8 cellular contexts compared by ENCODE assay signal in genomic region chr1:18956189-18957135, GRCh38. TPM values are rescaled to one million over a fixed set of nuclear protein-coding genes. Genes with fewer than 3 reads are reported as not detected.
DNase-seq lines count a peak whose midpoint lies in the region; ATAC-seq and TF ChIP-seq lines count a peak whose summit lies in the region.

IFFO2 (minus strand) TSS chr1:18956676; CDS start chr1:18956332, 344 bp downstream.

- DNase-seq in CD4-positive, alpha-beta T cell = peak; percentile 97 to 100 (median 98)
- peak; percentile 92 for DNase-seq in NK-92 treated with Interleukin-12 subunit alpha and Interleukin-12 subunit beta, amount 100 ng/mL, for 24 hours (lab: John Stamatoyannopoulos, UW)
- DNase-seq in activated CD8-positive, alpha-beta memory T cell treated with anti-CD3 and anti-CD28 coated beads for 48 hours (ENCODE audit: low read depth in 2 of 3, low spot score in 2 of 3) = peak; percentile 96 to 98 (median 98)
- peak; percentile 99 for DNase-seq in effector memory CD8-positive, alpha-beta T cell
- DNase-seq in mesenchymal stem cell = peak; percentile 93
- peak; percentile 98 for DNase-seq in stimulated activated CD8-positive, alpha-beta memory T cell treated with anti-CD3 and anti-CD28 coated beads, Interleukin-12 subunit alpha, Interleukin-12 subunit beta, amount 100 ng/mL, for 1 hour (ENCODE audit: low read depth)

- CTCF ChIA-PET in CD4-positive, alpha-beta T cell (lab: Charles Lee) = interaction anchor here (1.1 to 5.1 kb wide), 7 partner anchors 16 to 57 kb away, joined by 3 to 23 read pairs (median 4); partner anchors contain the start of gene ALDH4A1

- no peak within 1 kb of the TSS for H2AK5ac ChIP-seq in mesenchymal stem cell (ENCODE audit: low read length, severe bottlenecking)

- H3K9me3 ChIP-seq in CD4-positive, alpha-beta T cell (ENCODE audit: control insufficient read depth, low read length) = no peaks in the 10 kb centered on the region
- H3K9me3 ChIP-seq in mesenchymal stem cell (ENCODE audit: control insufficient read depth, low read length) = no peaks in the 10 kb centered on the region

- peaks cover 32% of the 10 kb centered on the region for H3K36me3 Mint-ChIP-seq in CD4-positive, alpha-beta T cell (ENCODE audit: low read depth)
- peaks cover 55% of the 10 kb centered on the region for H3K36me3 Mint-ChIP-seq in effector memory CD8-positive, alpha-beta T cell (ENCODE audit: insufficient read depth)

- peak within 1 kb of the TSS; percentile 99 for H3K27ac Mint-ChIP-seq in CD4-positive, alpha-beta T cell
- peak within 1 kb of the TSS; percentile 100 for H3K27ac Mint-ChIP-seq in effector memory CD8-positive, alpha-beta T cell

- peak within 1 kb of the TSS; percentile 60 for H2BK5ac ChIP-seq in mesenchymal stem cell (ENCODE audit: low read depth, low read length, poor library complexity, severe bottlenecking)

- peak within 1 kb of the TSS; percentile 86 for H4K8ac ChIP-seq in mesenchymal stem cell (ENCODE audit: low read length)

- peak within 1 kb of the TSS; percentile 91 for H3K9ac ChIP-seq in mesenchymal stem cell (ENCODE audit: low read length)

- WGBS in mesenchymal stem cell = under 1% methylated on average over 74 of the region's 119 CpGs

- peak within 1 kb of the TSS; percentile 48 to 99 for H3K14ac ChIP-seq in mesenchymal stem cell (ENCODE audit: low read length in 2 of 2)

- peak within 1 kb of the TSS; percentile 99 for H3K4me3 Mint-ChIP-seq in CD4-positive, alpha-beta T cell
- peak within 1 kb of the TSS; percentile 90 to 91 for H3K4me3 Mint-ChIP-seq in effector memory CD8-positive, alpha-beta T cell

- H3K9me3 Mint-ChIP-seq in CD4-positive, alpha-beta T cell = no peaks in the 10 kb centered on the region
- H3K9me3 Mint-ChIP-seq in effector memory CD8-positive, alpha-beta T cell = no peaks in the 10 kb centered on the region

- H3K27me3 Mint-ChIP-seq in CD4-positive, alpha-beta T cell = no peaks in the 10 kb centered on the region
- no peaks in the 10 kb centered on the region for H3K27me3 Mint-ChIP-seq in effector memory CD8-positive, alpha-beta T cell

- no peak for TF ChIP-seq CTCF in CD4-positive, alpha-beta T cell (IDR thresholded peaks at IDR 0.05)

- H3K27ac ChIP-seq in CD4-positive, alpha-beta T cell (ENCODE audit: low read depth, low read length) = peak within 1 kb of the TSS; percentile 74
- H3K27ac ChIP-seq in mesenchymal stem cell (ENCODE audit: low read length, poor library complexity, severe bottlenecking) = peak within 1 kb of the TSS; percentile 43

- no peaks in the 10 kb centered on the region for H3K27me3 ChIP-seq in CD4-positive, alpha-beta T cell (ENCODE audit: control insufficient read depth, insufficient read depth, low read length)
- peaks cover 5 to 13% of the 10 kb centered on the region in 2 experiments for H3K27me3 ChIP-seq in mesenchymal stem cell (ENCODE audit: control insufficient read depth in 1 of 2, insufficient read depth in 1 of 2, low read length in 2 of 2)

- H3K4ac ChIP-seq in mesenchymal stem cell (ENCODE audit: low read depth in 1 of 2, low read length in 2 of 2) = peak within 1 kb of the TSS; percentile 12 to 93

- peak within 1 kb of the TSS; percentile 83 to 89 for H3K4me3 ChIP-seq in mesenchymal stem cell (ENCODE audit: insufficient read depth in 1 of 2, low read depth in 1 of 2, low read length in 2 of 2)

- peak within 1 kb of the TSS; percentile 56 for H2AFZ ChIP-seq in mesenchymal stem cell (ENCODE audit: low read depth, low read length)

- peak within 1 kb of the TSS; percentile 82 for H2BK120ac ChIP-seq in mesenchymal stem cell (ENCODE audit: low read depth, low read length)

- POLR2A ChIA-PET in CD4-positive, alpha-beta T cell (lab: Charles Lee) = interaction anchor here (0.7 to 6.3 kb wide), 15 partner anchors 8 to 640 kb away, joined by 3 to 150 read pairs (median 13); partner anchors contain the start of gene ALDH4A1

- peak within 1 kb of the TSS; percentile 95 to 97 for H3K18ac ChIP-seq in mesenchymal stem cell (ENCODE audit: low read depth in 1 of 2, low read length in 2 of 2)

- intact Hi-C loops in CD4-positive, alpha-beta T cell (cut with DNase I, micrococcal nuclease) = loop anchor here (1.0 to 5.0 kb wide), 6 partner anchors 8 to 641 kb away; partner anchors contain the start of gene ALDH4A1 (in 1 of the 2)

- H3K4me1 Mint-ChIP-seq in CD4-positive, alpha-beta T cell (ENCODE audit: low read depth) = peaks cover 66% of the 10 kb centered on the region
- H3K4me1 Mint-ChIP-seq in effector memory CD8-positive, alpha-beta T cell (ENCODE audit: low read depth in 2 of 2) = peaks cover 46 to 55% of the 10 kb centered on the region in 2 donors

- H3K23ac ChIP-seq in mesenchymal stem cell (ENCODE audit: low read length in 2 of 2) = peak within 1 kb of the TSS in 1 of 2 experiments; percentile 92

- H4K91ac ChIP-seq in mesenchymal stem cell (ENCODE audit: low read length) = peak within 1 kb of the TSS; percentile 64

- peak within 1 kb of the TSS; percentile 17 for H2BK15ac ChIP-seq in mesenchymal stem cell (ENCODE audit: low read depth, poor library complexity, severe bottlenecking)

- peak within 1 kb of the TSS in 1 of 2 experiments; percentile 84 for H2BK12ac ChIP-seq in mesenchymal stem cell (ENCODE audit: low read length in 2 of 2)

- H3K4me2 ChIP-seq in mesenchymal stem cell (ENCODE audit: low read length, poor library complexity, severe bottlenecking) = peak within 1 kb of the TSS; percentile 75

- no peaks in the 10 kb centered on the region for H3K79me1 ChIP-seq in mesenchymal stem cell (replicated peaks; ENCODE audit: low read length, poor library complexity, severe bottlenecking)

- peaks cover 32% of the 10 kb centered on the region for H3K4me1 ChIP-seq in mesenchymal stem cell (ENCODE audit: control insufficient read depth, insufficient read depth, low read depth, low read length)

- ATAC-seq in CD4-positive, alpha-beta T cell (ENCODE audit: poor library complexity) = peak; percentile 76
- ATAC-seq in GM19397 (IDR thresholded peaks at IDR 0.05; ENCODE audit: unreplicated experiment) = peak; percentile 73
- peak; percentile 41 for ATAC-seq in HG03558 (IDR thresholded peaks at IDR 0.05; ENCODE audit: extremely low read depth, unreplicated experiment)
- peak; percentile 65 for ATAC-seq in effector memory CD8-positive, alpha-beta T cell (replicated peaks)

- H3K36me3 ChIP-seq in mesenchymal stem cell (ENCODE audit: control insufficient read depth in 1 of 2, insufficient read depth in 2 of 2, low read depth in 1 of 2, low read length in 2 of 2) = peaks cover 0 to 4% of the 10 kb centered on the region in 2 experiments

RNA-seq across cellular contexts. Expression of gene IFFO2, which starts in this region (rescaled TPM):
- total RNA-seq in CD4-positive, alpha-beta T cell = 100 to 1,000 TPM; 106 to 112 TPM
- polyA plus RNA-seq in mesenchymal stem cell (2013, experiment 1 of 2) = 8.7 TPM
- polyA plus RNA-seq in mesenchymal stem cell (2013, experiment 2 of 2) = 8.3 TPM

Comparison
In these comparisons a context has a peak if more than half of its experiments do, and no peak if none do; other contexts are left out.
1. Peak in every context shown above with its lines: DNase-seq, ATAC-seq, H3K4me3 ChIP-seq and H3K27ac ChIP-seq.